In genomic region chr3:94784274-94784673, GRCh38 we compare ENCODE assay signal across 35 cellular contexts.
"Had no signal": no experiment of that assay in that cellular context is flagged by ENCODE, and none has a peak within 500 bp of the region (broad histone marks: within the 10 kb centered on the region; RNA-seq: fewer than 3 reads in every experiment).

No MANE protein-coding gene starts in this region.

- H3K9me3 ChIP-seq: MG63 had no signal

- H3K36me3 ChIP-seq: MG63 had no signal

- DNase-seq: Karpas-422, Kasumi-1, MG63, MM.1S, NCI-H1048, NCI-H1092, NCI-H1092 treated with DMSO at 0.1 percent for 48 hours, NCI-H1105, NCI-H1105 treated with DMSO at 0.1 percent for 48 hours, NCI-H1417, NCI-H1417 treated with DMSO at 0.1 percent for 48 hours, NCI-H1436, NCI-H1436 treated with DMSO at 0.1 percent for 48 hours, NCI-H146, NCI-H1694, NCI-H1694 treated with DMSO at 0.1 percent for 48 hours, NCI-H187, NCI-H187 treated with DMSO at 0.1 percent for 48 hours, NCI-H1930, NCI-H2029, NCI-H2029 treated with DMSO at 0.1 percent for 48 hours, NCI-H2081, NCI-H2107, NCI-H2171, NCI-H2171 treated with DMSO at 0.1 percent for 48 hours, NCI-H2227 treated with DMSO at 0.1 percent for 48 hours, NCI-H226, NCI-H345, NCI-H446, NCI-H446 treated with DMSO at 0.1 percent for 48 hours, NCI-H510A, NCI-H510A treated with DMSO at 0.1 percent for 48 hours, NCI-H524, NCI-H524 treated with DMSO at 0.1 percent for 48 hours, NCI-H526 had no signal

- H3K4me3 ChIP-seq: MG63 had no signal

- H3K27me3 ChIP-seq: MG63 had no signal
